Comparison of ENCODE assay signal across 8 cellular contexts in the genomic region with DNA sequence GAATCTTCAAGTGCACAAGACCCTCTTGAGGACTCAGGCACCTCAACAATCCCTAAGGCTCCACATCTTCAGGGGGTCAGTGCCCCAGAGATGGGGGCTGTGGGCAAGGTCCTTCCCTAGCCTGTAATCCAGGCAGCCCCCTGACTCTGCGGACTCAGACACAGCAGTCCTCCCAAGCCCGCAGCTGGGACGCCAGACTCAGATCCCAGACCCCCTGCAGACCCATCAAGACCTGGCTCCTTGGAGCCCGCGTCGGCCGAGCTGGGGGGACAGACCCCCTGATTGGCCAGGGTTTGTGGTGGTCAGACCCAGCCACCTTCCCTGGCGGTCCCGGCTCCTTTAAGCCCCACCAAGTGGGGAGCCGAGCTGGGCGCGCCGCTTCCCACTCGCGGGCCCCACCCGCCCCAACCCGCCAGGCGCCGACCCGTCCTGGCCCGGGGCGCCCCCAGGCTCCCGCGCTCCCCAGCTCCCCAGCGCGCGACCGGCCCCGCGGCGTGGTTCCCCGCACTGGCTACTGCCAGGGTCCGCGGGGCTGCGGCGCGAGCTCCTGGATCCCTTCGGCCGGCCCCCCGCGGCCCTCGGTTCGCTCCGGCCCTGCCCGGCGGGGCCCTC. TPM values are rescaled to one million over a fixed set of nuclear protein-coding genes. Genes with fewer than 3 reads are reported as not detected.
DNase-seq lines count a peak whose midpoint lies in the region; ATAC-seq and TF ChIP-seq lines count a peak whose summit lies in the region.

No MANE protein-coding gene starts in this region.

- peaks cover 54 to 93% (median 91%) of the 10 kb centered on the region in 10 experiments for H3K4me1 ChIP-seq in BLaER1 treated with 17β-estradiol and CSF1 and Interleukin-3, amounts not matched to agents 10 nM and 100 nM
- H3K4me1 ChIP-seq in RWPE2 (ENCODE audit: insufficient read depth, poor library complexity, severe bottlenecking), result peaks cover 2% of the 10 kb centered on the region

- H3K27me3 ChIP-seq in BLaER1 treated with 17β-estradiol and CSF1 and Interleukin-3, amounts not matched to agents 10 nM and 100 nM, result peaks cover 0 to 18% (median 0%) of the 10 kb centered on the region in 11 experiments; a peak in 8 of 22 replicates
- no peaks in the 10 kb centered on the region for H3K27me3 ChIP-seq in RWPE2 (ENCODE audit: insufficient read depth, poor library complexity, severe bottlenecking)

- DNase-seq in RWPE2 (ENCODE audit: low spot score), result peak; percentile 36
- no peak for DNase-seq in fibroblast of the aortic adventitia (ENCODE audit: low read depth)
- DNase-seq in omental fat pad (ENCODE audit: low spot score), result no peak
- DNase-seq in NCI-H2171 treated with DMSO at 0.1 percent for 48 hours (lab: John Stamatoyannopoulos, UW), result no peak
- DNase-seq in stimulated activated naive CD4-positive, alpha-beta T cell (lab: John Stamatoyannopoulos, UW), result no peak
- no peak for DNase-seq in midbrain (lab: John Stamatoyannopoulos, UW)
- DNase-seq in NCI-H1092 treated with DMSO at 0.1 percent for 48 hours (lab: John Stamatoyannopoulos, UW), result no peak

- H4K20me1 ChIP-seq in BLaER1 treated with 17β-estradiol and CSF1 and Interleukin-3, amounts not matched to agents 10 nM and 100 nM, result peaks cover 38 to 65% (median 47%) of the 10 kb centered on the region in 11 experiments; a peak in 21 of 22 replicates

- peak overlapping the region; percentile 89 to 99 (median 98) for H3K4me2 ChIP-seq in BLaER1 treated with 17β-estradiol and CSF1 and Interleukin-3, amounts not matched to agents 10 nM and 100 nM

- H3K4me3 ChIP-seq in BLaER1 treated with 17β-estradiol and CSF1 and Interleukin-3, amounts not matched to agents 10 nM and 100 nM, result peak overlapping the region; percentile 66 to 89 (median 78)
- peak overlapping the region; percentile 54 for H3K4me3 ChIP-seq in RWPE2 (ENCODE audit: severe bottlenecking)
- peak overlapping the region; percentile 86 for H3K4me3 ChIP-seq in fibroblast of the aortic adventitia (ENCODE audit: low read depth, low read length)

- ATAC-seq in RWPE2 (ENCODE audit: low read depth) (no peak), omental fat pad (ENCODE audit: low FRiP score) (peak; percentile 15)

- no peaks in the 10 kb centered on the region for H3K9me3 ChIP-seq in BLaER1 treated with 17β-estradiol and CSF1 and Interleukin-3, amounts not matched to agents 10 nM and 100 nM (replicated peaks in 1 of 11)
- no peaks in the 10 kb centered on the region for H3K9me3 ChIP-seq in RWPE2 (ENCODE audit: severe bottlenecking)

- H3K36me3 ChIP-seq in BLaER1 treated with 17β-estradiol and CSF1 and Interleukin-3, amounts not matched to agents 10 nM and 100 nM, result no peaks in the 10 kb centered on the region
- H3K36me3 ChIP-seq in RWPE2 (ENCODE audit: low read depth), result no peaks in the 10 kb centered on the region

- peak overlapping the region; percentile 75 to 88 (median 83) for H3K9ac ChIP-seq in BLaER1 treated with 17β-estradiol and CSF1 and Interleukin-3, amounts not matched to agents 10 nM and 100 nM

- peak overlapping the region in 10 of 11 experiments; percentile 37 to 78 (median 71); a peak in 19 of 22 replicates for H3K27ac ChIP-seq in BLaER1 treated with 17β-estradiol and CSF1 and Interleukin-3, amounts not matched to agents 10 nM and 100 nM
- H3K27ac ChIP-seq in RWPE2 (ENCODE audit: poor library complexity, severe bottlenecking), result peak overlapping the region; percentile 18

- TF ChIP-seq CTCF in RWPE2 (IDR thresholded peaks at IDR 0.05; ENCODE audit: poor library complexity, severe bottlenecking) (no peak), fibroblast of the aortic adventitia (IDR thresholded peaks at IDR 0.05; ENCODE audit: insufficient read depth, low read length) (no peak), omental fat pad (IDR thresholded peaks at IDR 0.05) (no peak)

RNA-seq across cellular contexts. Expression of a gene that starts 0.5 kb away (rescaled TPM):
- total RNA-seq in fibroblast of the aortic adventitia (ENCODE audit: low replicate concordance) (17.3 and 24.8 TPM in 2 replicates), omental fat pad (10 to 100 TPM; 14.1 to 67.6 (median 31.8) TPM)

RNA-seq across cellular contexts. Expression of a gene that starts 54.0 kb away (rescaled TPM):
- total RNA-seq in fibroblast of the aortic adventitia (ENCODE audit: low replicate concordance) (not detected in 2 replicates), omental fat pad (not detected)
